In genomic region chr5:80407735-80408474, GRCh38 we compare ENCODE assay signal across 8 cellular contexts. TPM values are rescaled to one million over a fixed set of nuclear protein-coding genes. Genes with fewer than 3 reads are reported as not detected.
DNase-seq lines count a peak whose midpoint lies in the region; ATAC-seq, FAIRE-seq and TF ChIP-seq lines count a peak whose summit lies in the region.

TSS of gene ZFYVE16 (plus strand) at chr5:80408064. CDS start at chr5:80434148, 26,084 bp downstream.

- no peak within 1 kb of the TSS for H2AFZ ChIP-seq in OCI-LY1 (ENCODE audit: low read length)
- peak within 1 kb of the TSS; percentile 91 for H2AFZ ChIP-seq in endothelial cell of umbilical vein (ENCODE audit: low read depth, low read length)

- H3K9me3 ChIP-seq in OCI-LY1 (ENCODE audit: low read length) (no peaks in the 10 kb centered on the region), endothelial cell of umbilical vein (replicated peaks; ENCODE audit: control insufficient read depth, insufficient read depth, low read length) (no peaks in the 10 kb centered on the region)

- ATAC-seq in GM21515 (IDR thresholded peaks at IDR 0.05; ENCODE audit: unreplicated experiment) = peak; percentile 87

- dilution Hi-C loops in endothelial cell of umbilical vein (cut with MboI; ENCODE audit: extremely low pct_ligation_motif_present, low sequenced_read_pairs) = no loop called here

- 0 out of 2 replicates have a peak, but pooled peaks have one; percentile 9 for TF ChIP-seq CTCF in OCI-LY1 (IDR thresholded peaks at IDR 0.05; ENCODE audit: low read length)
- TF ChIP-seq CTCF in endothelial cell of umbilical vein (IDR thresholded peaks at IDR 0.05; ENCODE audit: extremely low read depth in 1 of 2, insufficient read depth in 1 of 2, low read depth in 1 of 2, low read length in 2 of 2) = peak in 1 of 2 donors; percentile 39

- FAIRE-seq in endothelial cell of umbilical vein (lab: Jason Lieb, UNC) = peak; percentile 91

- H3K36me3 ChIP-seq in OCI-LY1 (ENCODE audit: insufficient read depth, low read length) (no peaks in the 10 kb centered on the region), endothelial cell of umbilical vein (ENCODE audit: control insufficient read depth in 2 of 2, extremely low read depth in 1 of 2, insufficient read depth in 2 of 2, low read length in 2 of 2) (no peaks in the 10 kb centered on the region)

- TF ChIP-seq POLR2A in endothelial cell of umbilical vein (IDR thresholded peaks at IDR 0.05; ENCODE audit: low read depth, low read length) = peak; percentile 92

- H4K20me1 ChIP-seq in OCI-LY1 (ENCODE audit: insufficient read depth, low read length) (no peaks in the 10 kb centered on the region), endothelial cell of umbilical vein (replicated peaks; ENCODE audit: control insufficient read depth, extremely low read depth, insufficient read depth, low read length) (peaks cover 2% of the 10 kb centered on the region)

- H3K79me2 ChIP-seq in OCI-LY1 (ENCODE audit: insufficient read depth, low read length) = peaks cover 7% of the 10 kb centered on the region; the same call in 1 of the 2 replicates
- H3K79me2 ChIP-seq in endothelial cell of umbilical vein (ENCODE audit: control insufficient read depth, insufficient read depth, low read length) = peaks cover 30% of the 10 kb centered on the region

- peak within 1 kb of the TSS; percentile 97 for H3K4me2 ChIP-seq in OCI-LY1 (ENCODE audit: low read length)
- peak within 1 kb of the TSS; percentile 95 for H3K4me2 ChIP-seq in endothelial cell of umbilical vein (ENCODE audit: insufficient read depth, low read length)

- POLR2A ChIA-PET in endothelial cell of umbilical vein (lab: Charles Lee) = interaction anchor here (0.7 to 1.2 kb wide), 3 partner anchors 74 to 248 kb away, joined by 3 to 5 read pairs (median 4); no protein-coding TSS in a partner anchor

- intact Hi-C loops in endothelial cell of umbilical vein (cut with micrococcal nuclease) = loop anchor here (1.0 to 10.0 kb wide), 8 partner anchors 73 to 896 kb away; partner anchors contain the start of genes DHFR, HOMER1, MSH3 and TENT2

- H3K4me1 ChIP-seq in OCI-LY1 (ENCODE audit: insufficient read depth, low read length, severe bottlenecking) = peaks cover 22% of the 10 kb centered on the region
- H3K4me1 ChIP-seq in endothelial cell of umbilical vein (ENCODE audit: control insufficient read depth, extremely low read depth, insufficient read depth, low read length) = peaks cover 18% of the 10 kb centered on the region

- no peaks in the 10 kb centered on the region for H3F3A ChIP-seq in OCI-LY1 (ENCODE audit: insufficient read depth, low read length)

- H3K9ac ChIP-seq in OCI-LY1 (ENCODE audit: low read length) (peak within 1 kb of the TSS; percentile 77), endothelial cell of umbilical vein (replicated peaks; ENCODE audit: extremely low read depth, insufficient read depth, low read length) (peak within 1 kb of the TSS; percentile 90)

- H3K9me2 ChIP-seq in OCI-LY1 (ENCODE audit: low read depth, low read length) = no peaks in the 10 kb centered on the region

- H3K27me3 ChIP-seq in OCI-LY1 (ENCODE audit: insufficient read depth, low read length) (no peaks in the 10 kb centered on the region), endothelial cell of umbilical vein (ENCODE audit: control insufficient read depth in 2 of 2, insufficient read depth in 2 of 2, low read length in 2 of 2) (no peaks in the 10 kb centered on the region)

- H3K9me1 ChIP-seq in endothelial cell of umbilical vein (replicated peaks; ENCODE audit: control insufficient read depth, extremely low read depth, insufficient read depth, low read length) = no peaks in the 10 kb centered on the region

- H3K4me3 ChIP-seq in OCI-LY1 (ENCODE audit: low read depth, low read length, poor library complexity, severe bottlenecking) (peak within 1 kb of the TSS; percentile 82), endothelial cell of umbilical vein (replicated peaks in 1 of 3; ENCODE audit: insufficient read depth in 1 of 3, low read depth in 1 of 3, low read length in 3 of 3) (peak within 1 kb of the TSS; percentile 68 to 85 (median 78))

- peak within 1 kb of the TSS; percentile 71 for H3K27ac ChIP-seq in OCI-LY1 (ENCODE audit: low read depth, low read length, poor library complexity, severe bottlenecking)
- H3K27ac ChIP-seq in endothelial cell of umbilical vein (ENCODE audit: insufficient read depth, low read depth, low read length) = peak within 1 kb of the TSS; percentile 91

- BruUV-seq in endothelial cell of umbilical vein (replicated peaks; lab: Mats Ljungman, UMichigan) = no TSS peak

- CTCF ChIA-PET in endothelial cell of umbilical vein (lab: Charles Lee) = interaction anchor here (0.7 to 1.5 kb wide), 4 partner anchors 61 to 324 kb away, joined by 4 to 6 read pairs (median 4); no protein-coding TSS in a partner anchor

- DNase-seq in D341Med (ENCODE audit: low spot score) (peak; percentile 98), HuH-7 (ENCODE audit: low spot score) (peak; percentile 89), activated T-cell treated with anti-CD3 and anti-CD28 coated beads for 1 hour (ENCODE audit: low read depth) (peak; percentile 97), endothelial cell of umbilical vein (ENCODE audit: low read depth, low spot score) (peak; percentile 98), midbrain (lab: John Stamatoyannopoulos, UW) (peak; percentile 98)
- DNase-seq in stimulated activated CD8-positive, alpha-beta memory T cell treated with anti-CD3 and anti-CD28 coated beads, Interleukin-2, amount 100 ng/mL, for 1 hour (ENCODE audit: low read depth in 2 of 2) = peak; percentile 92 to 96

TF ChIP-seq in endothelial cell of umbilical vein, 7 proteins besides CTCF, POLR2A, EP300 and RAD21:
- TF ChIP-seq GATA2 (IDR thresholded peaks at IDR 0.05; ENCODE audit: insufficient read depth, insufficient read length, low read depth, low read length) (no peak), FOS (IDR thresholded peaks at IDR 0.05; ENCODE audit: borderline replicate concordance, insufficient read depth, low read length) (peak; percentile 17), EZH2 (IDR thresholded peaks at IDR 0.05; ENCODE audit: borderline replicate concordance, low read depth, low read length, severe bottlenecking) (no peak), POLR2AphosphoS5 (IDR thresholded peaks at IDR 0.05; ENCODE audit: insufficient read depth, low read depth, low read length) (peak; percentile 84), MYC (IDR thresholded peaks at IDR 0.05; ENCODE audit: low read depth, low read length) (no peak)

RNA-seq across cellular contexts. Expression of gene ZFYVE16, which starts in this region (rescaled TPM):
- total RNA-seq in endothelial cell of umbilical vein = 36.8 and 43.1 TPM in 2 replicates
- 3.6 and 5.1 TPM in 2 replicates for polyA plus RNA-seq in endothelial cell of umbilical vein
- polyA plus RNA-seq in endothelial cell of umbilical vein (2011; cell fraction: cytosol; rRNA removed) = 4.4 and 5.4 TPM in 2 replicates
- polyA plus RNA-seq in endothelial cell of umbilical vein (2011; cell fraction: nucleus; rRNA removed) = 21.5 and 27.0 TPM in 2 replicates
- polyA plus RNA-seq in endothelial cell of umbilical vein (2012) = 13.6 and 18.2 TPM in 2 replicates
- 18.6 and 21.1 TPM in 2 replicates for polyA minus RNA-seq in endothelial cell of umbilical vein
- 12.4 TPM for polyA minus RNA-seq in endothelial cell of umbilical vein (2011; cell fraction: cytosol; rRNA and poly(A)+ RNA removed)
- polyA minus RNA-seq in endothelial cell of umbilical vein (2011; cell fraction: nucleus; rRNA and poly(A)+ RNA removed) = 47.2 and 67.5 TPM in 2 replicates

Comparison
In these comparisons a context has a peak if more than half of its experiments do, and no peak if none do; other contexts are left out.
1. Peak in every context shown above with its lines: DNase-seq, ATAC-seq, H3K4me3 ChIP-seq and H3K27ac ChIP-seq.